Comparison of ENCODE assay signal across 8 cellular contexts in the genomic region with DNA sequence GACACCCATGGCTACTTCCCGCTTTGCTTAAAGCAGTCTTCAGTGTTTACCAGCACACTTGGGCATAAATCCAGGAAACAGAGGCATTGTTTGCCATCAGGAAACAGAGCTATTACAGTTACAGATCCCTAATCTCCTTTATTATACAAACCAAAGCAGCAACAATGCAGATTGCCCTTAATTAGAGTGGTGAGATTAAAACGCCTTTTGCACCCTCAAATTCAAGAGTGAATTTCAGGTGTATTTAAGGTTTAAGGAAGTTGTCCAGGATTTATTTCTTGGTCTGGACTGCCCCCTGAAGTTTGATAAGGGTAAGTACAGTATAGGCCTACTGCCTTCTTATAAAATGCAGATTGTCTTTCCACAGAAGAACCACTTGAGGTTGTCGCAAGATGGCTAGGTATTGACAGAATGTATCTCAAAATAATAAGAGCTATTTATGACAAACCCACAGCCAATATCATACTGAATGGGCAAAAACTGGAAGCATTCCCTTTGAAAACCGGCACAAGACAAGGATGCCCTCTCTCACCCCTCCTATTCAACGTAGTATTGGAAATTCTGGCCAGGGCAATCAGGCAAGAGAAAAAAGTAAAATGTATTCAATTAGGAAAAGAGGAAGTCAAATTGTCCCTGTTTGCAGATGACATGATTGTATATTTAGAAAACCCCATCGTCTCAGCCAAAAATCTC. TPM values are rescaled to one million over a fixed set of nuclear protein-coding genes. Genes with fewer than 3 reads are reported as not detected.
DNase-seq lines count a peak whose midpoint lies in the region; TF ChIP-seq lines count a peak whose summit lies in the region.
"Not testable (repeated sequence)": the region's sequence is repeated elsewhere in the genome, so short reads cannot be mapped to it uniquely, and the experiment has no call there.
"Had no signal": no experiment of that assay in that cellular context is flagged by ENCODE, and none has a peak within 500 bp of the region (broad histone marks: within the 10 kb centered on the region; RNA-seq: fewer than 3 reads in every experiment).

No MANE protein-coding gene starts in this region.

- not testable (repeated sequence) for H3K4me3 Mint-ChIP-seq in endodermal cell

- peak; percentile 89 for TF ChIP-seq CTCF in endodermal cell (conservative IDR thresholded peaks at IDR 0.05)
- TF ChIP-seq CTCF in parathyroid adenoma (IDR thresholded peaks at IDR 0.05), result peak; percentile 87

- H3K36me3 Mint-ChIP-seq in endodermal cell (ENCODE audit: low read depth), result not testable (repeated sequence)

- not testable (repeated sequence) for H3K27me3 Mint-ChIP-seq in endodermal cell (ENCODE audit: insufficient read depth)

- H3K4me1 Mint-ChIP-seq in endodermal cell, result not testable (repeated sequence)

- H3K27ac Mint-ChIP-seq in endodermal cell, result not testable (repeated sequence)

- DNase-seq in EL (peak; percentile 64), Kasumi-1 (lab: John Stamatoyannopoulos, UW) (peak; percentile 70 to 79), NCI-H510A treated with DMSO at 0.1 percent for 48 hours (lab: John Stamatoyannopoulos, UW) (peak; percentile 71), SKM-1 treated with dmso at 0.1 percent for 144 hours (lab: John Stamatoyannopoulos, UW; ENCODE audit: unreplicated experiment) (peak; percentile 41), iPS DF 6.9 (ENCODE audit: low read depth, low spot score) (peak; percentile 16)
- not testable (repeated sequence) for DNase-seq in endodermal cell

- not testable (repeated sequence) for H3K27me3 ChIP-seq in endodermal cell (ENCODE audit: control insufficient read depth, insufficient read depth, low read length, poor library complexity, severe bottlenecking); iPS DF 6.9 (ENCODE audit: control insufficient read depth, insufficient read depth, low read length); parathyroid adenoma (ENCODE audit: control insufficient read depth, insufficient read depth, low read length)

- H3K27ac ChIP-seq in endodermal cell (ENCODE audit: low read depth, low read length); iPS DF 6.9 (ENCODE audit: low read length): not testable (repeated sequence)
- peak overlapping the region; percentile 47 for H3K27ac ChIP-seq in parathyroid adenoma

- not testable (repeated sequence) for H3K36me3 ChIP-seq in endodermal cell (ENCODE audit: control insufficient read depth, insufficient read depth, low read length); iPS DF 6.9 (ENCODE audit: control insufficient read depth, insufficient read depth, low read length); parathyroid adenoma (ENCODE audit: control insufficient read depth, insufficient read depth, low read length)

- 83 to 100% methylated on average over 1 to 5 of the region's 6 CpGs for WGBS in endodermal cell (ENCODE audit: insufficient coverage in 1 of 2, insufficient read length in 1 of 2), 2 experiments
- WGBS in iPS DF 6.9 (ENCODE audit: insufficient coverage, insufficient read length), result no CpG with 5 or more reads among the region's 6 CpGs

- not testable (repeated sequence) for H3K9ac ChIP-seq in endodermal cell (ENCODE audit: extremely low read depth, low read length, poor library complexity, severe bottlenecking); parathyroid adenoma

- not testable (repeated sequence) for H3K9me3 ChIP-seq in endodermal cell (ENCODE audit: control insufficient read depth, low read length); iPS DF 6.9 (ENCODE audit: control insufficient read depth, insufficient read depth, low read length); parathyroid adenoma (ENCODE audit: control insufficient read depth, low read length)

- H3K4me1 ChIP-seq in endodermal cell (ENCODE audit: control insufficient read depth, insufficient read depth, low read length); iPS DF 6.9 (ENCODE audit: control insufficient read depth, insufficient read depth, low read length): not testable (repeated sequence)
- peaks cover 14% of the 10 kb centered on the region for H3K4me1 ChIP-seq in parathyroid adenoma

- not testable (repeated sequence) for H3K79me2 ChIP-seq in parathyroid adenoma

- H2AFZ ChIP-seq in parathyroid adenoma, result peak overlapping the region; percentile 59

- H3K4me3 ChIP-seq in endodermal cell (ENCODE audit: low read length); iPS DF 6.9 (ENCODE audit: low read length): not testable (repeated sequence)
- H3K4me3 ChIP-seq in parathyroid adenoma (ENCODE audit: low read depth, low read length), result peak overlapping the region; percentile 39

- H3K9me3 Mint-ChIP-seq in endodermal cell, result not testable (repeated sequence)

- H3K4me2 ChIP-seq in parathyroid adenoma (ENCODE audit: low read length), result peak overlapping the region; percentile 71

RNA-seq across cellular contexts. Expression of a gene that starts 51.2 kb away (rescaled TPM):
- not detected for total RNA-seq in endodermal cell
- not detected for polyA plus RNA-seq in endodermal cell (2013, experiment 1 of 2)
- not detected for polyA plus RNA-seq in endodermal cell (2013, experiment 2 of 2)
- total RNA-seq: T-helper 2 cell treated with Interferon-gamma antibody and Interleukin-4, amounts not matched to agents 100 ng/mL and 5 ng/mL, for 36 hours had no signal
